In genomic region chr2:186575302-186575701, GRCh38 we compare ENCODE assay signal across 9 cellular contexts. TPM values are rescaled to one million over a fixed set of nuclear protein-coding genes. Genes with fewer than 3 reads are reported as not detected.
A peak's percentile ranks its signal among the peaks of the same experiment; 100 is the strongest.
DNase-seq lines count a peak whose midpoint lies in the region; ATAC-seq and TF ChIP-seq lines count a peak whose summit lies in the region.
"Had no signal": no experiment of that assay in that cellular context is flagged by ENCODE, and none has a peak within 500 bp of the region (broad histone marks: within the 10 kb centered on the region; RNA-seq: fewer than 3 reads in every experiment).

No MANE protein-coding gene starts in this region.

- H3K27ac Mint-ChIP-seq in H9: peak overlapping the region in 1 of 3 experiments; percentile 50; a peak in 2 of 7 replicates
- H3K27ac Mint-ChIP-seq in activated T-helper 1 cell treated with anti-CD3 and anti-CD28 coated beads, Interleukin-12 subunit alpha, Interleukin-12 subunit beta, Interleukin-2, Interleukin-4 antibody, amounts not matched to agents 30 ng/mL and 10 ng/mL and 1 ng/mL, durations not matched to agents 14 hours and 24 hours and 36 hours: no peak overlapping the region

- H3K36me3 ChIP-seq in HAP-1 (replicated peaks): no peaks in the 10 kb centered on the region

- H3K9me3 Mint-ChIP-seq in H9: no peaks in the 10 kb centered on the region
- no peaks in the 10 kb centered on the region for H3K9me3 Mint-ChIP-seq in activated T-helper 1 cell treated with anti-CD3 and anti-CD28 coated beads, Interleukin-12 subunit alpha, Interleukin-12 subunit beta, Interleukin-2, Interleukin-4 antibody, amounts not matched to agents 30 ng/mL and 10 ng/mL and 1 ng/mL, durations not matched to agents 14 hours and 24 hours and 36 hours

- no peaks in the 10 kb centered on the region for H3K23me2 ChIP-seq in H9 (ENCODE audit: insufficient read length, low read depth, low read length, poor library complexity, severe bottlenecking)

- H3K27me3 ChIP-seq in H9 (ENCODE audit: insufficient read depth, low read length): no peaks in the 10 kb centered on the region
- H3K27me3 ChIP-seq in HAP-1 (ENCODE audit: low read depth): no peaks in the 10 kb centered on the region

- no peak overlapping the region for H3K4me3 ChIP-seq in fibroblast of pulmonary artery (replicated peaks; ENCODE audit: low read depth, low read length)
- no peak overlapping the region for H3K4me3 ChIP-seq in HAP-1

- H3K9ac ChIP-seq in H9 (ENCODE audit: extremely low read depth, insufficient read length, low read length): no peak overlapping the region

- no peak overlapping the region for H2BK12ac ChIP-seq in H9 (ENCODE audit: insufficient read length, low read depth, low read length)

- no peak overlapping the region for H2AFZ ChIP-seq in H9 (ENCODE audit: low read length)

- no peak overlapping the region for H3K18ac ChIP-seq in H9 (ENCODE audit: insufficient read length, low read depth, low read length)

- no peak overlapping the region for H3K56ac ChIP-seq in H9 (ENCODE audit: insufficient read length, low read depth, low read length)

- WGBS in H9 (ENCODE audit: extremely low coverage, insufficient read length, low lambda C conversion rate): no CpG with 5 or more reads among the region's 1 CpG

- TF ChIP-seq CTCF in fibroblast of pulmonary artery (IDR thresholded peaks at IDR 0.05; ENCODE audit: low read length, missing control alignments) (no peak), H9 (conservative IDR thresholded peaks at IDR 0.05) (no peak)

- ATAC-seq in HG03066 (IDR thresholded peaks at IDR 0.05; ENCODE audit: low read depth, unreplicated experiment): peak; percentile 56
- peak; percentile 90 for ATAC-seq in sciatic nerve

- intact Hi-C loops in sciatic nerve (cut with DNase I): no loop called here
- intact Hi-C loops in activated T-helper 1 cell treated with anti-CD3 and anti-CD28 coated beads, Interleukin-12 subunit alpha, Interleukin-12 subunit beta, Interleukin-2, Interleukin-4 antibody, amounts not matched to agents 30 ng/mL and 10 ng/mL and 1 ng/mL, durations not matched to agents 14 hours and 24 hours and 36 hours (cut with micrococcal nuclease): no loop called here

- H3K9me3 ChIP-seq in H9 (ENCODE audit: control insufficient read depth, low read depth, low read length): no peaks in the 10 kb centered on the region
- no peaks in the 10 kb centered on the region for H3K9me3 ChIP-seq in HAP-1

- H2BK120ac ChIP-seq in H9 (ENCODE audit: low read depth, low read length, poor library complexity, severe bottlenecking): no peak overlapping the region

- H4K5ac ChIP-seq in H9 (ENCODE audit: insufficient read length, low read depth, low read length): no peak overlapping the region

- no peaks in the 10 kb centered on the region for H3K79me1 ChIP-seq in H9 (ENCODE audit: insufficient read depth, low read depth, low read length, poor library complexity, severe bottlenecking)

- H2BK5ac ChIP-seq in H9 (ENCODE audit: insufficient read length, low read length): no peak overlapping the region

- H3K27ac ChIP-seq in H9 (ENCODE audit: insufficient read length, low read depth, low read length): no peak overlapping the region
- H3K27ac ChIP-seq: VCaP had no signal

- no peaks in the 10 kb centered on the region for H3K27me3 Mint-ChIP-seq in H9 (ENCODE audit: low read depth)
- H3K27me3 Mint-ChIP-seq in activated T-helper 1 cell treated with anti-CD3 and anti-CD28 coated beads, Interleukin-12 subunit alpha, Interleukin-12 subunit beta, Interleukin-2, Interleukin-4 antibody, amounts not matched to agents 30 ng/mL and 10 ng/mL and 1 ng/mL, durations not matched to agents 14 hours and 24 hours and 36 hours (ENCODE audit: insufficient read depth): no peaks in the 10 kb centered on the region

- H3K4ac ChIP-seq in H9 (ENCODE audit: low read depth, low read length): no peak overlapping the region

- H3K23ac ChIP-seq in H9 (ENCODE audit: insufficient read length, low read depth, low read length): no peak overlapping the region

- DNase-seq in GM04503 (ENCODE audit: low read depth) (peak; percentile 92), SIG-M5 treated with dmso at 0.1 percent for 504 hours (lab: John Stamatoyannopoulos, UW; ENCODE audit: unreplicated experiment) (peak; percentile 94), fibroblast of pulmonary artery (ENCODE audit: low read depth) (peak; percentile 99), sciatic nerve (ENCODE audit: low spot score) (no peak), H9 (no peak), HAP-1 (ENCODE audit: low spot score in 2 of 2) (no peak)
- no peak for DNase-seq in activated T-helper 1 cell treated with anti-CD3 and anti-CD28 coated beads, Interleukin-12 subunit alpha, Interleukin-12 subunit beta, Interleukin-2, Interleukin-4 antibody, amounts not matched to agents 30 ng/mL and 10 ng/mL and 1 ng/mL, durations not matched to agents 14 hours and 24 hours and 36 hours (ENCODE audit: low spot score)

- H4K91ac ChIP-seq in H9 (ENCODE audit: insufficient read length, low read depth, low read length): no peak overlapping the region

- H3K79me2 ChIP-seq in H9 (ENCODE audit: insufficient read depth, low read length): no peaks in the 10 kb centered on the region

- H2BK20ac ChIP-seq in H9 (ENCODE audit: low read depth, low read length, poor library complexity, severe bottlenecking): no peak overlapping the region

- no peaks in the 10 kb centered on the region for H4K20me1 ChIP-seq in H9 (ENCODE audit: control insufficient read depth, insufficient read depth, insufficient read length)

- H3K4me3 Mint-ChIP-seq in H9: no peak overlapping the region
- H3K4me3 Mint-ChIP-seq in activated T-helper 1 cell treated with anti-CD3 and anti-CD28 coated beads, Interleukin-12 subunit alpha, Interleukin-12 subunit beta, Interleukin-2, Interleukin-4 antibody, amounts not matched to agents 30 ng/mL and 10 ng/mL and 1 ng/mL, durations not matched to agents 14 hours and 24 hours and 36 hours: no peak overlapping the region

- H2AK5ac ChIP-seq in H9 (ENCODE audit: insufficient read length, low read length): no peak overlapping the region

- H3K36me3 Mint-ChIP-seq in H9 (ENCODE audit: insufficient read depth in 1 of 3, low read depth in 3 of 3): no peaks in the 10 kb centered on the region
- no peaks in the 10 kb centered on the region for H3K36me3 Mint-ChIP-seq in activated T-helper 1 cell treated with anti-CD3 and anti-CD28 coated beads, Interleukin-12 subunit alpha, Interleukin-12 subunit beta, Interleukin-2, Interleukin-4 antibody, amounts not matched to agents 30 ng/mL and 10 ng/mL and 1 ng/mL, durations not matched to agents 14 hours and 24 hours and 36 hours (ENCODE audit: low read depth)

- in situ Hi-C loops in HAP-1 (cut with MboI; ENCODE audit: low sequenced_read_pairs): no loop called here

- H4K8ac ChIP-seq in H9 (replicated peaks; ENCODE audit: insufficient read length, low read depth, low read length): no peak overlapping the region

- H3K14ac ChIP-seq in H9 (ENCODE audit: insufficient read depth, low read length): no peak overlapping the region

- peaks cover 9% of the 10 kb centered on the region in 2 experiments; a peak in 3 of 4 replicates for H3K4me1 Mint-ChIP-seq in H9
- H3K4me1 Mint-ChIP-seq in activated T-helper 1 cell treated with anti-CD3 and anti-CD28 coated beads, Interleukin-12 subunit alpha, Interleukin-12 subunit beta, Interleukin-2, Interleukin-4 antibody, amounts not matched to agents 30 ng/mL and 10 ng/mL and 1 ng/mL, durations not matched to agents 14 hours and 24 hours and 36 hours (ENCODE audit: low read depth): no peaks in the 10 kb centered on the region

- no peak overlapping the region for H2BK15ac ChIP-seq in H9 (ENCODE audit: low read depth, low read length)

- H3K4me2 ChIP-seq in H9 (ENCODE audit: insufficient read depth, insufficient read length, low read length): no peak overlapping the region

- H3K4me1 ChIP-seq in H9 (ENCODE audit: insufficient read depth, low read length) (no peaks in the 10 kb centered on the region; the same call in 1 of the 2 replicates), HAP-1 (peaks cover 9% of the 10 kb centered on the region)

- no peak overlapping the region for H3T11ph ChIP-seq in H9 (ENCODE audit: low read length)

RNA-seq across cellular contexts. Expression of gene ITGAV, which starts 14.6 kb away (rescaled TPM):
- 106 TPM for total RNA-seq in sciatic nerve
- total RNA-seq in H9 (2021): 22.3 and 26.9 TPM in 2 replicates
- 8.4 and 8.7 TPM in 2 replicates for total RNA-seq in activated T-helper 1 cell treated with anti-CD3 and anti-CD28 coated beads, Interleukin-12 subunit alpha, Interleukin-12 subunit beta, Interleukin-2, Interleukin-4 antibody, amounts not matched to agents 30 ng/mL and 10 ng/mL and 1 ng/mL, durations not matched to agents 14 hours and 24 hours and 36 hours

Comparison
In these comparisons a context has a peak if more than half of its experiments do, and no peak if none do; other contexts are left out.
1. DNase-seq: peak in GM04503 (single experiment), SIG-M5 treated with dmso at 0.1 percent for 504 hours (single experiment) and fibroblast of pulmonary artery (single experiment); none in sciatic nerve (single experiment), H9 (single experiment), activated T-helper 1 cell treated with anti-CD3 and anti-CD28 coated beads, Interleukin-12 subunit alpha, Interleukin-12 subunit beta, Interleukin-2, Interleukin-4 antibody, amounts not matched to agents 30 ng/mL and 10 ng/mL and 1 ng/mL, durations not matched to agents 14 hours and 24 hours and 36 hours (single experiment) and HAP-1 (0 of 2).